In genomic region chrX:13645464-13646153, GRCh38 we compare ENCODE assay signal across 3 cellular contexts.
TF ChIP-seq lines count a peak whose summit lies in the region.

No MANE protein-coding gene starts in this region.

TF ChIP-seq in A549, 52 proteins besides CTCF, POLR2A, EP300 and RAD21 (continued from another document):
- TF ChIP-seq JUN (IDR thresholded peaks at IDR 0.05) (no peak), MAX (IDR thresholded peaks at IDR 0.05) (no peak), HOXA7 (CRISPR knock-in tag; IDR thresholded peaks at IDR 0.05) (no peak), HEYL (CRISPR knock-in tag; IDR thresholded peaks at IDR 0.05) (no peak), CEBPB (IDR thresholded peaks at IDR 0.05) (no peak), ZFP36 (IDR thresholded peaks at IDR 0.05; ENCODE audit: borderline replicate concordance, partially characterized antibody) (no peak), HOXB13 (CRISPR knock-in tag; IDR thresholded peaks at IDR 0.05; ENCODE audit: low read depth) (no peak), RCOR1 (IDR thresholded peaks at IDR 0.05; ENCODE audit: low read depth, low read length) (no peak), FOSB (CRISPR knock-in tag; IDR thresholded peaks at IDR 0.05) (no peak), SMC3 (IDR thresholded peaks at IDR 0.05) (no peak), FOXS1 (CRISPR knock-in tag; IDR thresholded peaks at IDR 0.05) (no peak), NPAS2 (CRISPR knock-in tag; IDR thresholded peaks at IDR 0.05; ENCODE audit: borderline replicate concordance) (no peak), ATOH8 (CRISPR knock-in tag; IDR thresholded peaks at IDR 0.05; ENCODE audit: low read depth) (no peak), BCL3 (IDR thresholded peaks at IDR 0.05) (no peak), RARB (CRISPR knock-in tag; IDR thresholded peaks at IDR 0.05) (no peak), HES2 (IDR thresholded peaks at IDR 0.05) (no peak), NFE2L2 (conservative IDR thresholded peaks at IDR 0.05; ENCODE audit: low read length) (no peak), TP53 (CRISPR knock-in tag; IDR thresholded peaks at IDR 0.05) (no peak)

TF ChIP-seq in GM23338, 12 proteins besides CTCF, POLR2A, EP300 and RAD21 (continued from another document):
- TF ChIP-seq ZNF114 (CRISPR knock-in tag; IDR thresholded peaks at IDR 0.05) (no peak), NANOG (IDR thresholded peaks at IDR 0.05; ENCODE audit: borderline replicate concordance) (no peak), EZH2phosphoT487 (IDR thresholded peaks at IDR 0.05; ENCODE audit: unreplicated experiment) (no peak), REST (IDR thresholded peaks at IDR 0.05; ENCODE audit: unreplicated experiment) (no peak), EZH2 (IDR thresholded peaks at IDR 0.05; ENCODE audit: low read depth, unreplicated experiment) (no peak), CREB1 (CRISPR knock-in tag; IDR thresholded peaks at IDR 0.05; ENCODE audit: low read depth) (no peak), ZNF462 (CRISPR knock-in tag; IDR thresholded peaks at IDR 0.05) (no peak), ZNF331 (CRISPR knock-in tag; IDR thresholded peaks at IDR 0.05; ENCODE audit: low read depth) (no peak), POLR2AphosphoS5 (IDR thresholded peaks at IDR 0.05; ENCODE audit: low read depth) (no peak)

TF ChIP-seq in WTC11, 78 proteins besides CTCF, POLR2A, EP300 and RAD21:
- TF ChIP-seq ATF2 (CRISPR knock-in tag; IDR thresholded peaks at IDR 0.05; ENCODE audit: borderline replicate concordance, low read depth) (no peak), NFE2L1 (CRISPR knock-in tag; IDR thresholded peaks at IDR 0.05) (no peak), ZNF219 (CRISPR knock-in tag; IDR thresholded peaks at IDR 0.05; ENCODE audit: borderline replicate concordance) (no peak), ZNF512 (CRISPR knock-in tag; IDR thresholded peaks at IDR 0.05; ENCODE audit: borderline replicate concordance) (no peak), ERG (CRISPR knock-in tag; IDR thresholded peaks at IDR 0.05) (no peak), MXD4 (CRISPR knock-in tag; IDR thresholded peaks at IDR 0.05; ENCODE audit: borderline replicate concordance) (no peak), ZBTB43 (CRISPR knock-in tag; IDR thresholded peaks at IDR 0.05) (no peak), GTF2I (CRISPR knock-in tag; conservative IDR thresholded peaks at IDR 0.05) (no peak), KAT7 (CRISPR knock-in tag; IDR thresholded peaks at IDR 0.05; ENCODE audit: borderline replicate concordance) (no peak), ZNF532 (CRISPR knock-in tag; IDR thresholded peaks at IDR 0.05; ENCODE audit: borderline replicate concordance) (no peak), ATF6 (CRISPR knock-in tag; IDR thresholded peaks at IDR 0.05) (no peak), MLX (CRISPR knock-in tag; IDR thresholded peaks at IDR 0.05) (no peak), OVOL2 (CRISPR knock-in tag; IDR thresholded peaks at IDR 0.05; ENCODE audit: borderline replicate concordance) (no peak), ZNF423 (CRISPR knock-in tag; IDR thresholded peaks at IDR 0.05) (no peak)
